In genomic region chr3:11602441-11602840, GRCh38 we compare ENCODE assay signal across 10 cellular contexts. TPM values are rescaled to one million over a fixed set of nuclear protein-coding genes. Genes with fewer than 3 reads are reported as not detected.
DNase-seq lines count a peak whose midpoint lies in the region; ATAC-seq and TF ChIP-seq lines count a peak whose summit lies in the region.
"Had no signal": no experiment of that assay in that cellular context is flagged by ENCODE, and none has a peak within 500 bp of the region (broad histone marks: within the 10 kb centered on the region; RNA-seq: fewer than 3 reads in every experiment).

No MANE protein-coding gene starts in this region.

- H3K9me2 ChIP-seq in GM23248 (ENCODE audit: insufficient read depth) (no peaks in the 10 kb centered on the region), SU-DHL-6 (replicated peaks; ENCODE audit: insufficient read depth, low read length) (no peaks in the 10 kb centered on the region)

- H3K36me3 ChIP-seq in GM23248 (ENCODE audit: low read depth) (0 out of 2 replicates have a peak, but pooled peaks cover 3% of the 10 kb centered on the region), SU-DHL-6 (ENCODE audit: low read length) (peaks cover 13% of the 10 kb centered on the region), fibroblast of lung (ENCODE audit: control insufficient read depth, insufficient read depth, low read length) (peaks cover 2% of the 10 kb centered on the region), skeletal muscle tissue (ENCODE audit: control insufficient read depth in 3 of 3, insufficient read depth in 3 of 3, low read length in 3 of 3) (peaks cover 3 to 7% (median 4%) of the 10 kb centered on the region in 3 donors)

- H2AFZ ChIP-seq in GM23248 (no peak overlapping the region), SU-DHL-6 (ENCODE audit: low read depth, low read length, severe bottlenecking) (no peak overlapping the region), fibroblast of lung (ENCODE audit: low read length) (no peak overlapping the region)

- peaks cover 69% of the 10 kb centered on the region for H3F3A ChIP-seq in GM23248 (ENCODE audit: insufficient read depth)
- H3F3A ChIP-seq in SU-DHL-6 (ENCODE audit: insufficient read depth) = peaks cover 61% of the 10 kb centered on the region

- no peak for DNase-seq in GM23248
- no peak for DNase-seq in fibroblast of lung (ENCODE audit: low read depth in 2 of 2)
- no peak for DNase-seq in DMS53 (lab: John Stamatoyannopoulos, UW)
- no peak for DNase-seq in kidney glomerular epithelial cell (lab: John Stamatoyannopoulos, UW)
- no peak for DNase-seq in C1 segment of cervical spinal cord (lab: John Stamatoyannopoulos, UW)
- DNase-seq: CD8-positive, alpha-beta memory T cell; NCI-H446 treated with DMSO at 0.1 percent for 48 hours had no signal

- ATAC-seq in HG03045 (IDR thresholded peaks at IDR 0.05; ENCODE audit: unreplicated experiment) = no peak

- 68 to 70% methylated on average over 9 of the region's 9 CpGs for WGBS in GM23248 (ENCODE audit: low coverage in 1 of 2, low lambda C conversion rate in 2 of 2, missing lambda C conversion rate in 2 of 2), 2 experiments

- TF ChIP-seq CTCF in SU-DHL-6 (IDR thresholded peaks at IDR 0.05; ENCODE audit: insufficient read depth, low read length, poor library complexity, severe bottlenecking) (no peak), fibroblast of lung (conservative IDR thresholded peaks at IDR 0.05 in 1 of 2, IDR thresholded peaks at IDR 0.05 in 1 of 2; ENCODE audit: low read depth in 1 of 2, low read length in 2 of 2) (no peak)

- H3K79me2 ChIP-seq in GM23248 (ENCODE audit: insufficient read depth) (peaks cover 83% of the 10 kb centered on the region), SU-DHL-6 (ENCODE audit: insufficient read depth, low read length) (peaks cover 79% of the 10 kb centered on the region), fibroblast of lung (ENCODE audit: control insufficient read depth, insufficient read depth, low read length) (peaks cover 69% of the 10 kb centered on the region)

- H3K9me3 ChIP-seq in GM23248 (ENCODE audit: low read depth) (no peaks in the 10 kb centered on the region), SU-DHL-6 (ENCODE audit: insufficient read depth, low read length) (peaks cover 3% of the 10 kb centered on the region; the same call in 1 of the 2 replicates), fibroblast of lung (ENCODE audit: control insufficient read depth, insufficient read depth, low read depth, low read length) (no peaks in the 10 kb centered on the region), skeletal muscle tissue (ENCODE audit: control insufficient read depth in 3 of 3, low read length in 3 of 3) (no peaks in the 10 kb centered on the region)

- H4K20me1 ChIP-seq in GM23248 (ENCODE audit: insufficient read depth) (no peaks in the 10 kb centered on the region), SU-DHL-6 (ENCODE audit: low read depth, low read length) (no peaks in the 10 kb centered on the region), fibroblast of lung (ENCODE audit: control insufficient read depth, extremely low read depth, insufficient read depth, low read length) (no peaks in the 10 kb centered on the region)

- H3K4me3 ChIP-seq in GM23248 (peak overlapping the region; percentile 47), SU-DHL-6 (ENCODE audit: insufficient read depth, low read length, poor library complexity, severe bottlenecking) (peak overlapping the region; percentile 39), fibroblast of lung (replicated peaks in 1 of 4; ENCODE audit: control extremely low read depth in 1 of 4, insufficient read depth in 1 of 4, low read depth in 3 of 4, low read length in 4 of 4) (no peak overlapping the region), skeletal muscle tissue (ENCODE audit: low read length in 3 of 3) (no peak overlapping the region)

- H3K27me3 ChIP-seq in GM23248 (replicated peaks; ENCODE audit: insufficient read depth) (no peaks in the 10 kb centered on the region), SU-DHL-6 (ENCODE audit: low read length) (no peaks in the 10 kb centered on the region), fibroblast of lung (ENCODE audit: control insufficient read depth, insufficient read depth, low read length) (no peaks in the 10 kb centered on the region), skeletal muscle tissue (ENCODE audit: control insufficient read depth in 3 of 3, insufficient read depth in 3 of 3, low read length in 3 of 3) (no peaks in the 10 kb centered on the region)

- H3K4me2 ChIP-seq in GM23248 (ENCODE audit: unreplicated experiment) (peak overlapping the region; percentile 70), SU-DHL-6 (ENCODE audit: low read depth, low read length, poor library complexity, severe bottlenecking) (peak overlapping the region; percentile 87), fibroblast of lung (ENCODE audit: extremely low read depth, insufficient read depth, low read length) (no peak overlapping the region)

- peaks cover 72% of the 10 kb centered on the region for H3K4me1 ChIP-seq in GM23248 (ENCODE audit: insufficient read depth)
- H3K4me1 ChIP-seq in fibroblast of lung (ENCODE audit: control insufficient read depth, extremely low read depth, insufficient read depth, low read length) = peaks cover 37% of the 10 kb centered on the region
- H3K4me1 ChIP-seq in skeletal muscle tissue (ENCODE audit: control insufficient read depth in 3 of 3, insufficient read depth in 3 of 3, low read length in 3 of 3) = peaks cover 30 to 51% (median 41%) of the 10 kb centered on the region in 3 donors

- H3K9ac ChIP-seq in GM23248 = peak overlapping the region; percentile 76
- H3K9ac ChIP-seq in SU-DHL-6 (ENCODE audit: low read length) = peak overlapping the region; percentile 55
- no peak overlapping the region for H3K9ac ChIP-seq in fibroblast of lung (ENCODE audit: insufficient read depth, low read length)
- no peak overlapping the region for H3K9ac ChIP-seq in skeletal muscle tissue (ENCODE audit: low read depth in 1 of 3, low read length in 3 of 3)

- in situ Hi-C loops in GM23248 (cut with MboI) = no loop called here

- H3K27ac ChIP-seq in GM23248 (peak overlapping the region; percentile 96), SU-DHL-6 (ENCODE audit: low read depth, low read length) (peak overlapping the region; percentile 98), fibroblast of lung (ENCODE audit: insufficient read depth, low read length) (peak overlapping the region; percentile 97), skeletal muscle tissue (ENCODE audit: low read depth, low read length) (peak overlapping the region; percentile 77)

RNA-seq across cellular contexts. Expression of gene VGLL4, which starts 41.3 kb away (rescaled TPM):
- total RNA-seq in GM23248 (2014; rRNA removed; shearing (Covaris generic)) = 46.5 and 54.9 TPM in 2 replicates
- polyA plus RNA-seq in GM23248 (2016; fragmentation: Nextera tagmentation; extraction: Ambion mirVana) (30.9 and 32.4 TPM in 2 replicates), fibroblast of lung (17.5 and 18.4 TPM in 2 replicates)
- total RNA-seq in fibroblast of lung (34.7 and 37.8 TPM in 2 replicates), skeletal muscle tissue (53.8 TPM)
- polyA plus RNA-seq in fibroblast of lung (2012) = 13.3 and 13.9 TPM in 2 replicates
- polyA minus RNA-seq in fibroblast of lung (ENCODE audit: low replicate concordance) = 12.7 and 23.8 TPM in 2 replicates

Comparison
In these comparisons a context has a peak if more than half of its experiments do, and no peak if none do; other contexts are left out.
1. H3K4me3 ChIP-seq: peak in GM23248 (single experiment) and SU-DHL-6 (single experiment); none in fibroblast of lung (0 of 4) and skeletal muscle tissue (0 of 3).
2. H3K9ac ChIP-seq: peak in GM23248 (single experiment) and SU-DHL-6 (single experiment); none in fibroblast of lung (single experiment) and skeletal muscle tissue (0 of 3).
3. Peak in every context shown above with its lines, with median percentiles within 50 percentile points of each other: H3K27ac ChIP-seq.